In genomic region chr10:97186911-97187310, GRCh38 we compare ENCODE assay signal across 22 cellular contexts. TPM values are rescaled to one million over a fixed set of nuclear protein-coding genes. Genes with fewer than 3 reads are reported as not detected.
A peak's percentile ranks its signal among the peaks of the same experiment; 100 is the strongest.
DNase-seq lines count a peak whose midpoint lies in the region; ATAC-seq, FAIRE-seq and TF ChIP-seq lines count a peak whose summit lies in the region.
"Had no signal": no experiment of that assay in that cellular context is flagged by ENCODE, and none has a peak within 500 bp of the region (broad histone marks: within the 10 kb centered on the region; RNA-seq: fewer than 3 reads in every experiment).

No MANE protein-coding gene starts in this region.

- no peak overlapping the region for H3K9ac ChIP-seq in smooth muscle cell (ENCODE audit: low read depth)

- peak; percentile 13 for FAIRE-seq in bronchial epithelial cell (lab: Jason Lieb, UNC)
- FAIRE-seq: GM19239 had no signal

- no peaks in the 10 kb centered on the region for H3K79me2 ChIP-seq in GM23338 (replicated peaks; ENCODE audit: insufficient read depth)
- H3K79me2 ChIP-seq in smooth muscle cell (ENCODE audit: low read depth), result no peaks in the 10 kb centered on the region

- H3K4me1 Mint-ChIP-seq in GM23338 (peaks cover 22% of the 10 kb centered on the region), nephron (peaks cover 18% of the 10 kb centered on the region)

- H3F3A ChIP-seq in GM23338 (replicated peaks; ENCODE audit: low read depth), result 0 out of 2 replicates have a peak, but pooled peaks cover 6% of the 10 kb centered on the region
- H3F3A ChIP-seq in smooth muscle cell (ENCODE audit: low read depth), result no peaks in the 10 kb centered on the region

- H2AFZ ChIP-seq in GM23338 (no peak overlapping the region), smooth muscle cell (ENCODE audit: low read depth) (no peak overlapping the region)

- no peak overlapping the region for H3K4me3 ChIP-seq in GM23338
- no peak overlapping the region for H3K4me3 ChIP-seq in bronchial epithelial cell (ENCODE audit: low read depth, low read length)
- H3K4me3 ChIP-seq in spleen, result no peak overlapping the region
- no peak overlapping the region for H3K4me3 ChIP-seq in smooth muscle cell

- H4K20me1 ChIP-seq in GM23338 (replicated peaks; ENCODE audit: insufficient read depth), result no peaks in the 10 kb centered on the region; the same call in 1 of the 2 replicates
- no peaks in the 10 kb centered on the region for H4K20me1 ChIP-seq in smooth muscle cell (ENCODE audit: low read depth)

- no peak overlapping the region for H3K4me2 ChIP-seq in GM23338
- H3K4me2 ChIP-seq in smooth muscle cell, result no peak overlapping the region

- peak overlapping the region; percentile 84 for H3K4me3 Mint-ChIP-seq in GM23338
- peak overlapping the region; percentile 39 to 82 (median 68) for H3K4me3 Mint-ChIP-seq in nephron

- H3K9me2 ChIP-seq in GM23338 (ENCODE audit: insufficient read depth), result no peaks in the 10 kb centered on the region

- intact Hi-C loops in spleen (cut with DNase I; ENCODE audit: low total_unique reads), result no loop called here

- DNase-seq in GM23338 (ENCODE audit: low spot score), result no peak
- DNase-seq in bronchial epithelial cell (ENCODE audit: low read depth), result no peak
- DNase-seq in spleen, result peak; percentile 50
- no peak for DNase-seq in central memory CD4-positive, alpha-beta T cell
- no peak for DNase-seq in NCI-H128 (lab: John Stamatoyannopoulos, UW; ENCODE audit: unreplicated experiment)
- no peak for DNase-seq in smooth muscle cell (lab: John Stamatoyannopoulos, UW; ENCODE audit: unreplicated experiment)
- DNase-seq: 8988T, COR-L47, GF-D8, KG1, MV-4-11, NCI-H187, NCI-H2107, NCI-H226, NCI-H524, NCI-H82, PC-3, SIG-M5 had no signal

- ATAC-seq in GM23338, result no peak
- no peak for ATAC-seq in GM18520 (IDR thresholded peaks at IDR 0.05; ENCODE audit: unreplicated experiment)
- ATAC-seq: PC-3 had no signal

- H3K4me1 ChIP-seq in GM23338 (ENCODE audit: insufficient read depth), result peaks cover 13% of the 10 kb centered on the region
- peaks cover 6 to 17% (median 12%) of the 10 kb centered on the region in 6 donors for H3K4me1 ChIP-seq in spleen
- H3K4me1 ChIP-seq in smooth muscle cell (ENCODE audit: low read depth), result no peaks in the 10 kb centered on the region

- peaks cover 59% of the 10 kb centered on the region for H3K27me3 ChIP-seq in GM23338 (ENCODE audit: insufficient read depth)
- peaks cover 30% of the 10 kb centered on the region for H3K27me3 ChIP-seq in bronchial epithelial cell (ENCODE audit: control insufficient read depth, insufficient read depth, low read length)
- peaks cover 0 to 77% (median 34%) of the 10 kb centered on the region in 7 donors for H3K27me3 ChIP-seq in spleen (replicated peaks in 1 of 7)
- peaks cover 96% of the 10 kb centered on the region for H3K27me3 ChIP-seq in smooth muscle cell (ENCODE audit: low read depth)

- TF ChIP-seq CTCF in GM23338 (conservative IDR thresholded peaks at IDR 0.05; ENCODE audit: low read depth in 2 of 2) (no peak), bronchial epithelial cell (IDR thresholded peaks at IDR 0.05; ENCODE audit: insufficient read depth, low read length, severe bottlenecking) (no peak), nephron (IDR thresholded peaks at IDR 0.05; ENCODE audit: unreplicated experiment in 3 of 3) (no peak), spleen (IDR thresholded peaks at IDR 0.05 in 8 of 11, conservative IDR thresholded peaks at IDR 0.05 in 3 of 11) (no peak), smooth muscle cell (IDR thresholded peaks at IDR 0.05; ENCODE audit: borderline replicate concordance, insufficient read depth, poor library complexity, severe bottlenecking) (no peak)

- H3K9me3 Mint-ChIP-seq in GM23338 (no peaks in the 10 kb centered on the region), nephron (no peaks in the 10 kb centered on the region)

- H3K9me3 ChIP-seq in spleen (no peaks in the 10 kb centered on the region), smooth muscle cell (replicated peaks; ENCODE audit: low read depth) (no peaks in the 10 kb centered on the region)

- no peak for TF ChIP-seq POLR2A in spleen (IDR thresholded peaks at IDR 0.05)

- H3K36me3 ChIP-seq in GM23338 (ENCODE audit: insufficient read depth) (no peaks in the 10 kb centered on the region), bronchial epithelial cell (ENCODE audit: control insufficient read depth, insufficient read depth, low read length) (no peaks in the 10 kb centered on the region), spleen (no peaks in the 10 kb centered on the region), smooth muscle cell (ENCODE audit: low read depth) (no peaks in the 10 kb centered on the region)

- H3K27ac ChIP-seq in GM23338 (ENCODE audit: low read depth), result no peak overlapping the region
- H3K27ac ChIP-seq in spleen, result no peak overlapping the region
- no peak overlapping the region for H3K27ac ChIP-seq in smooth muscle cell (ENCODE audit: low read depth)
- H3K27ac ChIP-seq: RWPE1 had no signal

- no peaks in the 10 kb centered on the region for H3K36me3 Mint-ChIP-seq in GM23338 (ENCODE audit: low read depth)
- no peaks in the 10 kb centered on the region for H3K36me3 Mint-ChIP-seq in nephron (ENCODE audit: low read depth)

- no peak overlapping the region for H3K27ac Mint-ChIP-seq in GM23338
- no peak overlapping the region for H3K27ac Mint-ChIP-seq in nephron

- H3K27me3 Mint-ChIP-seq in GM23338 (ENCODE audit: insufficient read depth, low read depth, poor library complexity), result peaks cover 51% of the 10 kb centered on the region
- H3K27me3 Mint-ChIP-seq in nephron (ENCODE audit: low read depth), result peaks cover 67% of the 10 kb centered on the region

- 85 to 92% (median 86%) methylated on average over 15 to 18 of the region's 18 CpGs for WGBS in spleen, 5 donors
- 84% methylated on average over 18 of the region's 18 CpGs for WGBS in smooth muscle cell (ENCODE audit: low lambda C conversion rate)

TF ChIP-seq in GM23338, 12 proteins besides CTCF, POLR2A, EP300 and RAD21 (continues in another document):
- TF ChIP-seq ZNF331 (CRISPR knock-in tag; IDR thresholded peaks at IDR 0.05; ENCODE audit: low read depth) (no peak), REST (IDR thresholded peaks at IDR 0.05; ENCODE audit: unreplicated experiment) (no peak), EZH2phosphoT487 (IDR thresholded peaks at IDR 0.05; ENCODE audit: unreplicated experiment) (no peak), NANOG (IDR thresholded peaks at IDR 0.05; ENCODE audit: borderline replicate concordance) (no peak)
- TF ChIP-seq, protein P1, sequence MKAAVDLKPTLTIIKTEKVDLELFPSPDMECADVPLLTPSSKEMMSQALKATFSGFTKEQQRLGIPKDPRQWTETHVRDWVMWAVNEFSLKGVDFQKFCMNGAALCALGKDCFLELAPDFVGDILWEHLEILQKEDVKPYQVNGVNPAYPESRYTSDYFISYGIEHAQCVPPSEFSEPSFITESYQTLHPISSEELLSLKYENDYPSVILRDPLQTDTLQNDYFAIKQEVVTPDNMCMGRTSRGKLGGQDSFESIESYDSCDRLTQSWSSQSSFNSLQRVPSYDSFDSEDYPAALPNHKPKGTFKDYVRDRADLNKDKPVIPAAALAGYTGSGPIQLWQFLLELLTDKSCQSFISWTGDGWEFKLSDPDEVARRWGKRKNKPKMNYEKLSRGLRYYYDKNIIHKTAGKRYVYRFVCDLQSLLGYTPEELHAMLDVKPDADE (IDR thresholded peaks at IDR 0.05), result no peak

RNA-seq across cellular contexts. Expression of gene SLIT1, which starts 1.2 kb away (rescaled TPM):
- total RNA-seq in GM23338 (2014; rRNA removed; shearing (Covaris generic)), result 1.7 and 2.0 TPM in 2 replicates
- polyA plus RNA-seq in GM23338 (2016; fragmentation: Nextera tagmentation; extraction: Ambion mirVana) (0.37 and 0.76 TPM in 2 replicates), spleen (under 1 TPM; 0.11 to 0.52 (median 0.29) TPM), smooth muscle cell (0.15 TPM in 1 of 2 replicates, not detected in the other)
- total RNA-seq in bronchial epithelial cell (under 0.01 and 0.51 TPM in 2 replicates), spleen (under 1 TPM; 0.19 to 0.82 (median 0.64) TPM), smooth muscle cell (0.09 TPM in 1 of 2 replicates, not detected in the other)
- total RNA-seq: PC-3 had no signal
